1 cellular context compared by ENCODE assay signal in genomic region chr4:185657191-185657590, GRCh38.
TF ChIP-seq lines count a peak whose summit lies in the region.

No MANE protein-coding gene starts in this region.

TF ChIP-seq in GM23338, 12 proteins besides CTCF, POLR2A, EP300 and RAD21 (continued from another document):
- no peak for TF ChIP-seq ZNF462 (CRISPR knock-in tag; IDR thresholded peaks at IDR 0.05)
- no peak for TF ChIP-seq POLR2AphosphoS5 (IDR thresholded peaks at IDR 0.05; ENCODE audit: low read depth)
- no peak for TF ChIP-seq ZNF114 (CRISPR knock-in tag; IDR thresholded peaks at IDR 0.05)
- no peak for TF ChIP-seq ZNF331 (CRISPR knock-in tag; IDR thresholded peaks at IDR 0.05; ENCODE audit: low read depth)
